In the genomic region with DNA sequence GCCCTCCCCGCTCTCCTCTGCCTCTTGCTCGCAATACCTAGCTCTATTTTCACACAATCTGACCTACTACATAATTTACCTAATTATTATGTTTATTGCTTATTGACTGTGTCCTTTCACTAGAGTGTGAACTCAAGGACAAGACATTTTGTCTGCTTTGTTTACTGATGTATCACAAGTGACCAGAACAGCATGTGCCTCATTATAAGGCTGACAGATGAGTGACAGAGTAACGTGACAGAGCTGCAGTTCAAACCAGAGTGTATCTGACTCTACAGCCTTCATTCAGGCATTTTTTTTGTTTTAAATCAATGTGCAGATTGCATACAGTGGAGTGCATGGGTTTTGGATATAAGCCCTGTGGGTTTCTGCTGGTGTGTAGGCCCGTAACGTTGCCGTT, we compare ENCODE assay signal across 15 cellular contexts.
"Had no signal": no experiment of that assay in that cellular context is flagged by ENCODE, and none has a peak within 500 bp of the region (broad histone marks: within the 10 kb centered on the region; RNA-seq: fewer than 3 reads in every experiment).

No MANE protein-coding gene starts in this region.

- ATAC-seq: activated T-helper 17 cell treated with anti-CD3 and anti-CD28 coated beads, Interleukin-2, amount 50 U/mL, for 72 hours; left lung; SK-N-SH treated with all-trans-retinoic acid at 6 μM for 48 hours; stimulated activated naive B cell treated with anti-CD40 and anti-IgM and Interleukin-4, amounts not matched to agents 10 μg/mL and 1 μg/mL and 100 μg/mL, for 72 hours; T-cell had no signal

- H3K4me3 Mint-ChIP-seq: activated T-helper 17 cell treated with anti-CD3 and anti-CD28 coated beads, Interleukin-2, amount 50 U/mL, for 72 hours; stimulated activated naive B cell treated with anti-CD40 and anti-IgM and Interleukin-4, amounts not matched to agents 10 μg/mL and 1 μg/mL and 100 μg/mL, for 72 hours; T-cell had no signal

- H3K9me3 Mint-ChIP-seq: activated T-helper 17 cell treated with anti-CD3 and anti-CD28 coated beads, Interleukin-2, amount 50 U/mL, for 72 hours; T-cell had no signal

- H3K27ac ChIP-seq: ascending aorta, breast epithelium, heart right ventricle, left lung, ovary, sigmoid colon, thyroid gland had no signal

- H3K27ac Mint-ChIP-seq: stimulated activated naive B cell treated with anti-CD40 and anti-IgM and Interleukin-4, amounts not matched to agents 10 μg/mL and 1 μg/mL and 100 μg/mL, for 72 hours; T-cell had no signal

- DNase-seq: activated naive CD4-positive, alpha-beta T cell treated with Interleukin-2 at 50 U/mL for 16 hours; cerebellar nuclear complex; cortex of kidney; heart right ventricle; left lung; ovary; sigmoid colon; stimulated activated CD4-positive, alpha-beta T cell treated with anti-CD3 and anti-CD28 coated beads, Interleukin-4, amount 100 ng/mL, for 4 hours; stimulated activated naive B cell treated with anti-CD40 and anti-IgM and Interleukin-4, amounts not matched to agents 10 μg/mL and 1 μg/mL and 100 μg/mL, for 72 hours; T-cell; thyroid gland had no signal

- H3K27me3 Mint-ChIP-seq: activated T-helper 17 cell treated with anti-CD3 and anti-CD28 coated beads, Interleukin-2, amount 50 U/mL, for 72 hours; stimulated activated naive B cell treated with anti-CD40 and anti-IgM and Interleukin-4, amounts not matched to agents 10 μg/mL and 1 μg/mL and 100 μg/mL, for 72 hours; T-cell had no signal
